1 cellular context compared by ENCODE assay signal in the genomic region with DNA sequence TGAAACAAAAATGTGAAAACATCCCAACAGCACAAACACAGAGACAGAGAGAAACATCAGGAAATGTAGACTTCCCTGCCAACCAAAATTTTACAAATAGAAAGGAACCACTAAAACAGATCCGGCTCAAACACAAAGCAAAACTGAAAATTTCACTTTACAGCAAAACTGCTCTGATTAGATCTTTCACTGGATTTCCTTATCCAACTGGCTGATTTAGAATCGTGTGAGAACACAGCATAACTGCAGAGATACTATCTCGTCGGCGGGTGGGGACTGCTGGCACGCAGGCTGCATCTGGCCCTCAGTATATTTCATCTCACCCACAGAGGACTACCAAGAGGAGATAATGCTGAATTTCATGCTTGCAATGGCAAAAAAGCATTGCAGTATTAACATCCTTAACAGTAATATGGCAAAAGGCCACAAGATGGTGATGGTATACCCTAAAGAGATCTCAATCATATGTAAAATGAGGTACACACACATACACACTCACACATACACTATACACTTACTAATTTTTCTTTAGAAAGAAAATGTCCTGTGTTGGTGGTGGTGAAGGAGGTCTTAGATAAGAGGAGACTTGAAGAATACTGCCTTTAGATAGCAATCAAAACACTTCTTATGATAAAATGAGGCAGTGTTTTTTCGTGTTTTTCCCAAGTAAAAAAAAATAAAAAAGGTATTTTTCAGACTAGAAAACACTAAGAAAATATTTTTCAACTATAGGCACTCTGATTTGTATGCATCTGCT.
TF ChIP-seq lines count a peak whose summit lies in the region.

No MANE protein-coding gene starts in this region.

TF ChIP-seq in GM23338, 12 proteins besides CTCF, POLR2A, EP300 and RAD21 (continued from another document):
- TF ChIP-seq, protein P1, sequence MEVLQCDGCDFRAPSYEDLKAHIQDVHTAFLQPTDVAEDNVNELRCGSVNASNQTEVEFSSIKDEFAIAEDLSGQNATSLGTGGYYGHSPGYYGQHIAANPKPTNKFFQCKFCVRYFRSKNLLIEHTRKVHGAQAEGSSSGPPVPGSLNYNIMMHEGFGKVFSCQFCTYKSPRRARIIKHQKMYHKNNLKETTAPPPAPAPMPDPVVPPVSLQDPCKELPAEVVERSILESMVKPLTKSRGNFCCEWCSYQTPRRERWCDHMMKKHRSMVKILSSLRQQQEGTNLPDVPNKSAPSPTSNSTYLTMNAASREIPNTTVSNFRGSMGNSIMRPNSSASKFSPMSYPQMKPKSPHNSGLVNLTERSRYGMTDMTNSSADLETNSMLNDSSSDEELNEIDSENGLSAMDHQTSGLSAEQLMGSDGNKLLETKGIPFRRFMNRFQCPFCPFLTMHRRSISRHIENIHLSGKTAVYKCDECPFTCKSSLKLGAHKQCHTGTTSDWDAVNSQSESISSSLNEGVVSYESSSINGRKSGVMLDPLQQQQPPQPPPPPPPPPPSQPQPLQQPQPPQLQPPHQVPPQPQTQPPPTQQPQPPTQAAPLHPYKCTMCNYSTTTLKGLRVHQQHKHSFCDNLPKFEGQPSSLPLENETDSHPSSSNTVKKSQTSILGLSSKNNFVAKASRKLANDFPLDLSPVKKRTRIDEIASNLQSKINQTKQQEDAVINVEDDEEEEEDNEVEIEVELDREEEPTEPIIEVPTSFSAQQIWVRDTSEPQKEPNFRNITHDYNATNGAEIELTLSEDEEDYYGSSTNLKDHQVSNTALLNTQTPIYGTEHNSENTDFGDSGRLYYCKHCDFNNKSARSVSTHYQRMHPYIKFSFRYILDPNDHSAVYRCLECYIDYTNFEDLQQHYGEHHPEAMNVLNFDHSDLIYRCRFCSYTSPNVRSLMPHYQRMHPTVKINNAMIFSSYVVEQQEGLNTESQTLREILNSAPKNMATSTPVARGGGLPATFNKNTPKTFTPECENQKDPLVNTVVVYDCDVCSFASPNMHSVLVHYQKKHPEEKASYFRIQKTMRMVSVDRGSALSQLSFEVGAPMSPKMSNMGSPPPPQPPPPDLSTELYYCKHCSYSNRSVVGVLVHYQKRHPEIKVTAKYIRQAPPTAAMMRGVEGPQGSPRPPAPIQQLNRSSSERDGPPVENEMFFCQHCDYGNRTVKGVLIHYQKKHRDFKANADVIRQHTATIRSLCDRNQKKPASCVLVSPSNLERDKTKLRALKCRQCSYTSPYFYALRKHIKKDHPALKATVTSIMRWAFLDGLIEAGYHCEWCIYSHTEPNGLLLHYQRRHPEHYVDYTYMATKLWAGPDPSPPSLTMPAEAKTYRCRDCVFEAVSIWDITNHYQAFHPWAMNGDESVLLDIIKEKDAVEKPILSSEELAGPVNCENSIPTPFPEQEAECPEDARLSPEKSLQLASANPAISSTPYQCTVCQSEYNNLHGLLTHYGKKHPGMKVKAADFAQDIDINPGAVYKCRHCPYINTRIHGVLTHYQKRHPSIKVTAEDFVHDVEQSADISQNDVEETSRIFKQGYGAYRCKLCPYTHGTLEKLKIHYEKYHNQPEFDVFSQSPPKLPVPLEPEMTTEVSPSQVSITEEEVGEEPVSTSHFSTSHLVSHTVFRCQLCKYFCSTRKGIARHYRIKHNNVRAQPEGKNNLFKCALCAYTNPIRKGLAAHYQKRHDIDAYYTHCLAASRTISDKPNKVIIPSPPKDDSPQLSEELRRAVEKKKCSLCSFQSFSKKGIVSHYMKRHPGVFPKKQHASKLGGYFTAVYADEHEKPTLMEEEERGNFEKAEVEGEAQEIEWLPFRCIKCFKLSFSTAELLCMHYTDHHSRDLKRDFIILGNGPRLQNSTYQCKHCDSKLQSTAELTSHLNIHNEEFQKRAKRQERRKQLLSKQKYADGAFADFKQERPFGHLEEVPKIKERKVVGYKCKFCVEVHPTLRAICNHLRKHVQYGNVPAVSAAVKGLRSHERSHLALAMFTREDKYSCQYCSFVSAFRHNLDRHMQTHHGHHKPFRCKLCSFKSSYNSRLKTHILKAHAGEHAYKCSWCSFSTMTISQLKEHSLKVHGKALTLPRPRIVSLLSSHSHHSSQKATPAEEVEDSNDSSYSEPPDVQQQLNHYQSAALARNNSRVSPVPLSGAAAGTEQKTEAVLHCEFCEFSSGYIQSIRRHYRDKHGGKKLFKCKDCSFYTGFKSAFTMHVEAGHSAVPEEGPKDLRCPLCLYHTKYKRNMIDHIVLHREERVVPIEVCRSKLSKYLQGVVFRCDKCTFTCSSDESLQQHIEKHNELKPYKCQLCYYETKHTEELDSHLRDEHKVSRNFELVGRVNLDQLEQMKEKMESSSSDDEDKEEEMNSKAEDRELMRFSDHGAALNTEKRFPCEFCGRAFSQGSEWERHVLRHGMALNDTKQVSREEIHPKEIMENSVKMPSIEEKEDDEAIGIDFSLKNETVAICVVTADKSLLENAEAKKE (CRISPR knock-in tag; IDR thresholded peaks at IDR 0.05) = no peak
- TF ChIP-seq EZH2phosphoT487 (IDR thresholded peaks at IDR 0.05; ENCODE audit: unreplicated experiment) (no peak), STAT1 (IDR thresholded peaks at IDR 0.05; ENCODE audit: unreplicated experiment) (no peak)
